22 cellular contexts compared by ENCODE assay signal in the genomic region with DNA sequence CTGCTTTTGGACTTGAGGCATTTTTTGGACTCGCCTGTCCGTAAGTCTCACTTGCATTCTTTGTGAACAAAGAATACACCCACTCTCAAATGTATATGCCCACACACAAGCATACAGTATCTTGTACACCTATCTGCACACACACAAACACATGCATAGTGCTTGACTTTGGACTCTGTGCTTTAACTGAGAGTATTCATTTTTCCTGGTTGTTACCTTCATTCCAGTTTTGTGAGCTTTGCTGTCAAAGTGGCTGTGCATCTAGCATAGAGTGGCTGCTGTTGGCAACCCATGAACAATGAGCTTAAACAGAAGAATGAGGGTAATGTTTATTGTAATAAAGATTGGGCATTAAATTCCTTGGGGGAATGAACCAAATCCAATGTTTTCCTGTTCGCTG.
A peak's percentile ranks its signal among the peaks of the same experiment; 100 is the strongest.
DNase-seq lines count a peak whose midpoint lies in the region; ATAC-seq and TF ChIP-seq lines count a peak whose summit lies in the region.
"Had no signal": no experiment of that assay in that cellular context is flagged by ENCODE, and none has a peak within 500 bp of the region (broad histone marks: within the 10 kb centered on the region; RNA-seq: fewer than 3 reads in every experiment).

No MANE protein-coding gene starts in this region.

- H3K9me3 Mint-ChIP-seq in CD14-positive monocyte = peaks cover 0 to 3% (median 0%) of the 10 kb centered on the region in 7 donors
- H3K9me3 Mint-ChIP-seq: CD4-positive, alpha-beta T cell had no signal

- H3K27ac Mint-ChIP-seq in CD14-positive monocyte = no peak overlapping the region
- H3K27ac Mint-ChIP-seq: CD4-positive, alpha-beta T cell had no signal

- H3K9me3 ChIP-seq in BE2C (no peaks in the 10 kb centered on the region), adipocyte (ENCODE audit: control insufficient read depth, low read length) (no peaks in the 10 kb centered on the region), neuron (ENCODE audit: low read length) (no peaks in the 10 kb centered on the region), ascending aorta (no peaks in the 10 kb centered on the region)
- H3K9me3 ChIP-seq: SJSA1 had no signal

- H3K4me1 Mint-ChIP-seq in CD14-positive monocyte = no peaks in the 10 kb centered on the region

- DNase-seq in BE2C = no peak
- peak; percentile 8 for DNase-seq in adipocyte (ENCODE audit: low read depth)
- DNase-seq in inferior parietal cortex (ENCODE audit: extremely low spot score) = peak; percentile 64
- DNase-seq in CD14-positive monocyte (ENCODE audit: low spot score) = no peak
- no peak for DNase-seq in 8988T
- no peak for DNase-seq in ascending aorta (ENCODE audit: low spot score in 2 of 2)
- DNase-seq: ACHN; AML-193; CD4-positive, alpha-beta T cell; DMS53; GM23248; HCEC 1CT; IMR-90; Karpas-422; MM.1S; NCI-H1105 treated with DMSO at 0.1 percent for 48 hours; NCI-H748 treated with DMSO at 0.1 percent for 48 hours; PC-3 had no signal

- intact Hi-C loops in CD14-positive monocyte (cut with micrococcal nuclease) (no loop called here), ascending aorta (cut with DNase I) (no loop called here)

- no peak for ATAC-seq in HG02885 (IDR thresholded peaks at IDR 0.05; ENCODE audit: poor library complexity, unreplicated experiment)
- ATAC-seq: PC-3 had no signal

- H3K4me1 ChIP-seq in BE2C = no peaks in the 10 kb centered on the region
- peaks cover 5% of the 10 kb centered on the region for H3K4me1 ChIP-seq in adipocyte (ENCODE audit: control insufficient read depth, insufficient read depth, low read length)
- peaks cover 21% of the 10 kb centered on the region for H3K4me1 ChIP-seq in neuron (ENCODE audit: insufficient read depth, low read length)
- no peaks in the 10 kb centered on the region for H3K4me1 ChIP-seq in ascending aorta
- H3K4me1 ChIP-seq: SJSA1 had no signal

- peak overlapping the region; percentile 44 for H2AFZ ChIP-seq in neuron (ENCODE audit: low read depth, low read length)
- H2AFZ ChIP-seq: GM23248 had no signal

- H3K9ac ChIP-seq in adipocyte (ENCODE audit: low read length) = no peak overlapping the region
- H3K9ac ChIP-seq: GM23248 had no signal

- H3K4me3 Mint-ChIP-seq in CD14-positive monocyte = no peak overlapping the region
- H3K4me3 Mint-ChIP-seq: CD4-positive, alpha-beta T cell had no signal

- H3K27me3 ChIP-seq in BE2C (no peaks in the 10 kb centered on the region), adipocyte (replicated peaks; ENCODE audit: control insufficient read depth, insufficient read depth, low read length) (no peaks in the 10 kb centered on the region), neuron (ENCODE audit: insufficient read depth, low read length) (no peaks in the 10 kb centered on the region), ascending aorta (no peaks in the 10 kb centered on the region)
- H3K27me3 ChIP-seq: SJSA1 had no signal

- H3K36me3 ChIP-seq in BE2C = no peaks in the 10 kb centered on the region
- H3K36me3 ChIP-seq in adipocyte (ENCODE audit: control insufficient read depth, insufficient read depth, low read length, severe bottlenecking) = no peaks in the 10 kb centered on the region
- H3K36me3 ChIP-seq in neuron (ENCODE audit: insufficient read depth, low read length) = no peaks in the 10 kb centered on the region
- H3K36me3 ChIP-seq in ascending aorta = no peaks in the 10 kb centered on the region
- H3K36me3 ChIP-seq: SJSA1 had no signal

- H3K4me3 ChIP-seq in BE2C (ENCODE audit: low read depth, low read length) = peak overlapping the region; percentile 90; the same call in 1 of the 2 replicates
- no peak overlapping the region for H3K4me3 ChIP-seq in adipocyte (ENCODE audit: low read length)
- peak overlapping the region; percentile 81 for H3K4me3 ChIP-seq in neuron (ENCODE audit: low read length)
- no peak overlapping the region for H3K4me3 ChIP-seq in ascending aorta
- H3K4me3 ChIP-seq: GM23248, SJSA1 had no signal

- TF ChIP-seq CTCF in BE2C (IDR thresholded peaks at IDR 0.05; ENCODE audit: low read depth, low read length) (no peak), CD14-positive monocyte (IDR thresholded peaks at IDR 0.05) (no peak), ascending aorta (IDR thresholded peaks at IDR 0.05) (no peak)

- peaks cover 0 to 2% (median 1%) of the 10 kb centered on the region in 3 donors for H3K27me3 Mint-ChIP-seq in CD14-positive monocyte (ENCODE audit: low read depth in 3 of 3)

- no peak overlapping the region for H3K27ac ChIP-seq in ascending aorta
- H3K27ac ChIP-seq: GM23248, RWPE1, SJSA1 had no signal

- H3K36me3 Mint-ChIP-seq in CD14-positive monocyte = no peaks in the 10 kb centered on the region

Comparison
In these comparisons a context has a peak if more than half of its experiments do, and no peak if none do; other contexts are left out.
1. DNase-seq: peak in adipocyte (single experiment) and inferior parietal cortex (single experiment); none in BE2C (single experiment), CD14-positive monocyte (single experiment), 8988T (single experiment) and ascending aorta (0 of 2).
2. H3K4me3 ChIP-seq: peak in BE2C (single experiment) and neuron (single experiment); none in adipocyte (single experiment) and ascending aorta (0 of 2).